ENCODE assay signal across 9 cellular contexts in the genomic region with DNA sequence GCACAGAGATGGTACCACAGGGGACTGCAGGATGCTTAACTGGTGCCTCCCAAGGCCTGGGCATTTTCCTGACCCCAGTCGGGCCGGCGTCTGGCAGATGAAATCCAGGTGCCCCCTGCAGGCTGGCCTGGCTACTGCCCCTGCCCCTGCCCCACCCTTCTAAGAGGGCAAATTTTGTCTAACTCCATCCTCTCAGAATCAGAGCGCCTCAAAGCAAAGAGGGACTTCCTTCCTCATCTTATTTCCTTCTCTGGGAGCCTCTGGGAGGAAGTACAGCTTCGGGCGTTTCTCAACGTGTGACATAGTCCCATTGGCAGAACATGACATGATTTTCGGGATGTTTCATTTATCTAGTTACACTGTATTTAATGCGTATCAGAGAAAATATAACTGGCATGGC. TPM values are rescaled to one million over a fixed set of nuclear protein-coding genes. Genes with fewer than 3 reads are reported as not detected.
DNase-seq lines count a peak whose midpoint lies in the region; ATAC-seq and TF ChIP-seq lines count a peak whose summit lies in the region.
"Had no signal": no experiment of that assay in that cellular context is flagged by ENCODE, and none has a peak within 500 bp of the region (broad histone marks: within the 10 kb centered on the region; RNA-seq: fewer than 3 reads in every experiment).

No MANE protein-coding gene starts in this region.

- peaks cover 7% of the 10 kb centered on the region for H3K27me3 Mint-ChIP-seq in brain

- DNase-seq in NCI-H748 (lab: John Stamatoyannopoulos, UW; ENCODE audit: unreplicated experiment): peak; percentile 16
- no peak for DNase-seq in NCI-H748 treated with DMSO at 0.1 percent for 48 hours (lab: John Stamatoyannopoulos, UW)
- peak; percentile 39 for DNase-seq in SW480 (ENCODE audit: low spot score)
- DNase-seq in lower lobe of right lung: peak; percentile 82
- DNase-seq in substantia nigra (lab: John Stamatoyannopoulos, UW): peak in 23 of 49 donors; percentile 7 to 56 (median 32)

- ATAC-seq in lower lobe of right lung: peak; percentile 0 to 3
- ATAC-seq in GM18520 (IDR thresholded peaks at IDR 0.05; ENCODE audit: unreplicated experiment): no peak
- no peak for ATAC-seq in GM21526 (IDR thresholded peaks at IDR 0.05; ENCODE audit: low FRiP score, unreplicated experiment)

- H3K9me3 Mint-ChIP-seq in brain: no peaks in the 10 kb centered on the region

- H3K36me3 ChIP-seq in lower lobe of right lung: no peaks in the 10 kb centered on the region

- H3K9me3 ChIP-seq in lower lobe of right lung: no peaks in the 10 kb centered on the region

- no peaks in the 10 kb centered on the region for H3K27me3 ChIP-seq in lower lobe of right lung (ENCODE audit: low read depth)

- peak overlapping the region; percentile 5 for H3K27ac ChIP-seq in lower lobe of right lung
- peak overlapping the region; percentile 67 for H3K27ac ChIP-seq in substantia nigra (ENCODE audit: low read depth, low read length, poor library complexity, severe bottlenecking)

- intact Hi-C loops in lower lobe of right lung (cut with DNase I): no loop called here

- H3K4me3 ChIP-seq in lower lobe of right lung: no peak overlapping the region

- H3K4me1 ChIP-seq in lower lobe of right lung: peaks cover 68% of the 10 kb centered on the region

- H3K4me3 Mint-ChIP-seq in brain: peak overlapping the region in 4 of 5 experiments; percentile 30 to 51 (median 41)

- H3K27ac Mint-ChIP-seq in brain: peak overlapping the region in 2 of 5 experiments; percentile 41 to 73

- TF ChIP-seq CTCF in brain (conservative IDR thresholded peaks at IDR 0.05): peak in 1 of 2 experiments; percentile 32
- peak; percentile 58 for TF ChIP-seq CTCF in lower lobe of right lung (IDR thresholded peaks at IDR 0.05)

- no peaks in the 10 kb centered on the region for H3K36me3 Mint-ChIP-seq in brain

- H3K4me1 Mint-ChIP-seq in brain: peaks cover 66% of the 10 kb centered on the region

RNA-seq across cellular contexts. Expression of a gene that starts 2.7 kb away (rescaled TPM):
- 235 TPM for polyA plus RNA-seq in brain (ENCODE audit: insufficient read depth, low read depth, low replicate concordance)
- total RNA-seq in lower lobe of right lung: 87.1 TPM

RNA-seq across cellular contexts. Expression of a gene that starts 21.5 kb away (rescaled TPM):
- 127 TPM for polyA plus RNA-seq in brain (ENCODE audit: insufficient read depth, low read depth, low replicate concordance)
- total RNA-seq in lower lobe of right lung: 2.6 TPM

RNA-seq across cellular contexts. Expression of a gene that starts 24.3 kb away (rescaled TPM):
- 168 TPM for polyA plus RNA-seq in brain (ENCODE audit: insufficient read depth, low read depth, low replicate concordance)
- total RNA-seq in lower lobe of right lung: 51.4 TPM

RNA-seq across cellular contexts. Expression of a gene that starts 29.3 kb away (rescaled TPM):
- not detected for polyA plus RNA-seq in brain (ENCODE audit: insufficient read depth, low read depth, low replicate concordance)
- not detected for total RNA-seq in lower lobe of right lung
- polyA plus RNA-seq: adipose tissue had no signal

RNA-seq across cellular contexts. Expression of a gene that starts 42.3 kb away (rescaled TPM):
- polyA plus RNA-seq in brain (ENCODE audit: insufficient read depth, low read depth, low replicate concordance): 22.6 TPM
- 7.1 TPM for total RNA-seq in lower lobe of right lung

Comparison
In these comparisons a context has a peak if more than half of its experiments do, and no peak if none do; other contexts are left out.
1. ATAC-seq: peak in lower lobe of right lung (2 of 2); none in GM18520 (single experiment) and GM21526 (single experiment).